In the genomic region with DNA sequence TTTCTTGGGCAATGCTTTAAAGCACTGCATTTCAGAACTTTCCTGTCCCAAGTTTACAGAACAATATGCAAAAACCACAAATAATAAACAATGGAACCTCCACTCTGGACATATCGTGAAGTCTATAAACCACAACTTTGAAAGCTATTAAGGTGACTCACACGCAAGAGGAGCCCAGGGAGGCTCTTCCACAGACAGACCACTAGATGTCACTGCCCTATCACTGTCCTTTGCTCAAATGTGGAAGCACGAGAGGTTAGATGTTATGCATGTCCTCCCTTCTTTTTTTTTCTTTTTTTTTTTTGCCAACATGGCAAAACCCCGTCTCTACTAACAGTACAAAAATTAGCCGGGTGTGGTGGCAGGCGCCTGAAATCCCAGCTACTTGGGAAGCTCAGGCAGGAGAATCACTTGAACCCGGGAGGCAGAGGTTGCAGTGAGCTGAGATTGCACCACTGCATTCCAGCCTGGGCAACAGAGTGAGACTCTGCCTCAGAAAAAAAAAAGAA, we compare ENCODE assay signal across 8 cellular contexts.
DNase-seq lines count a peak whose midpoint lies in the region; ATAC-seq and TF ChIP-seq lines count a peak whose summit lies in the region.
"Not testable (repeated sequence)": the region's sequence is repeated elsewhere in the genome, so short reads cannot be mapped to it uniquely, and the experiment has no call there.

No MANE protein-coding gene starts in this region.

- H3K27ac Mint-ChIP-seq in Calu3 (ENCODE audit: unreplicated experiment), result not testable (repeated sequence)
- peak overlapping the region; percentile 81 for H3K27ac Mint-ChIP-seq in chondrocyte (ENCODE audit: unreplicated experiment)

- peak; percentile 84 for TF ChIP-seq CTCF in Calu3 (IDR thresholded peaks at IDR 0.05; ENCODE audit: unreplicated experiment)
- peak; percentile 86 for TF ChIP-seq CTCF in GM20000 (IDR thresholded peaks at IDR 0.05; ENCODE audit: extremely low read depth, missing control alignments)
- peak; percentile 99 for TF ChIP-seq CTCF in chondrocyte (IDR thresholded peaks at IDR 0.05)

- not testable (repeated sequence) for H3K4me3 Mint-ChIP-seq in Calu3 (ENCODE audit: low read depth, unreplicated experiment)
- H3K4me3 Mint-ChIP-seq in chondrocyte (ENCODE audit: unreplicated experiment), result peak overlapping the region; percentile 57

- H3K36me3 Mint-ChIP-seq in Calu3 (ENCODE audit: insufficient read depth, unreplicated experiment); chondrocyte (ENCODE audit: low read depth): not testable (repeated sequence)

- not testable (repeated sequence) for H3K4me1 Mint-ChIP-seq in Calu3 (ENCODE audit: low read depth, unreplicated experiment); chondrocyte (ENCODE audit: low read depth)

- DNase-seq in Calu3 (peak; percentile 70), GM20000 (ENCODE audit: low spot score) (peak; percentile 69), NCI-H524 (lab: John Stamatoyannopoulos, UW) (peak; percentile 16 to 74), left colon (peak; percentile 48 to 55)
- peak; percentile 24 for DNase-seq in activated CD4-positive, alpha-beta T cell treated with anti-CD3 and anti-CD28 coated beads for 1 hour
- not testable (repeated sequence) for DNase-seq in chondrocyte (ENCODE audit: low spot score)
- peak; percentile 57 for DNase-seq in stimulated activated CD4-positive, alpha-beta T cell treated with anti-CD3 and anti-CD28 coated beads, Interleukin-4, amount 100 ng/mL, for 24 hours

- not testable (repeated sequence) for H3K27me3 Mint-ChIP-seq in Calu3 (ENCODE audit: unreplicated experiment); chondrocyte (ENCODE audit: low read depth)

- intact Hi-C loops in Calu3 (cut with micrococcal nuclease; ENCODE audit: unreplicated experiment) (loop anchor here (1.0 to 10.0 kb wide), 3 partner anchors 151 to 892 kb away; no protein-coding TSS in a partner anchor), left colon (cut with DNase I, micrococcal nuclease) (loop anchor here in 1 of 2 donors (2.0 kb wide), 1 partner anchor 234 kb away; no protein-coding TSS in a partner anchor)

- BruUV-seq in Calu3 (replicated peaks; lab: Mats Ljungman, UMichigan), result not testable (repeated sequence)

- CTCF ChIA-PET in Calu3 (lab: Charles Lee), result interaction anchor here (0.7 to 1.8 kb wide), 17 partner anchors 21 to 1776 kb away, joined by 3 to 19 read pairs (median 3); a partner anchor contains a TSS

- ATAC-seq in HG03558 (IDR thresholded peaks at IDR 0.05; ENCODE audit: extremely low read depth, unreplicated experiment), result peak; percentile 51
- ATAC-seq in left colon, result peak; percentile 100

- not testable (repeated sequence) for H3K9me3 Mint-ChIP-seq in Calu3 (ENCODE audit: low read depth, unreplicated experiment); chondrocyte (ENCODE audit: low read depth)
